ENCODE assay signal across 1 cellular context in genomic region chr19:40529093-40529954, GRCh38.
TF ChIP-seq lines count a peak whose summit lies in the region.

No MANE protein-coding gene starts in this region.

TF ChIP-seq in HEK293, 187 proteins besides CTCF, POLR2A, EP300 and RAD21 (continued from another document and continues in another):
- TF ChIP-seq ZNF777 (tag by site-specific recombination; IDR thresholded peaks at IDR 0.05; ENCODE audit: borderline replicate concordance) (peak; percentile 100), ZNF37A (tag by site-specific recombination; IDR thresholded peaks at IDR 0.05) (no peak), ZNF302 (tag by site-specific recombination; IDR thresholded peaks at IDR 0.05; ENCODE audit: low read depth) (no peak), ZNF610 (tag by site-specific recombination; IDR thresholded peaks at IDR 0.05; ENCODE audit: borderline replicate concordance) (no peak), KLF16 (tag by site-specific recombination; IDR thresholded peaks at IDR 0.05) (no peak), KLF17 (tag by site-specific recombination; IDR thresholded peaks at IDR 0.05) (peak; percentile 84), ZNF791 (tag by site-specific recombination; IDR thresholded peaks at IDR 0.05) (no peak), BCL11B (tag by site-specific recombination; IDR thresholded peaks at IDR 0.05; ENCODE audit: low read depth) (0 out of 2 replicates have a peak, but pooled peaks have one; percentile 52), GLIS1 (tag by site-specific recombination; IDR thresholded peaks at IDR 0.05) (peak; percentile 87), ZNF266 (tag by site-specific recombination; IDR thresholded peaks at IDR 0.05; ENCODE audit: low read depth) (no peak), YY1 (tag by site-specific recombination; IDR thresholded peaks at IDR 0.05) (no peak), REPIN1 (tag by site-specific recombination; IDR thresholded peaks at IDR 0.05; ENCODE audit: low read depth) (no peak; the same call in 1 of the 2 replicates), ZNF701 (tag by site-specific recombination; IDR thresholded peaks at IDR 0.05) (0 out of 2 replicates have a peak, but pooled peaks have one; percentile 13), ZNF121 (tag by site-specific recombination; IDR thresholded peaks at IDR 0.05) (no peak), ZNF658 (tag by site-specific recombination; IDR thresholded peaks at IDR 0.05) (no peak), ZNF404 (tag by site-specific recombination; IDR thresholded peaks at IDR 0.05) (no peak), ZNF324 (tag by site-specific recombination; IDR thresholded peaks at IDR 0.05) (no peak; the same call in 1 of the 2 replicates), REST (tag by site-specific recombination; IDR thresholded peaks at IDR 0.05) (no peak), ZNF248 (tag by site-specific recombination; IDR thresholded peaks at IDR 0.05) (no peak), ZXDB (tag by site-specific recombination; IDR thresholded peaks at IDR 0.05) (peak; percentile 92), ZNF660 (tag by site-specific recombination; IDR thresholded peaks at IDR 0.05) (peak; percentile 93), ZNF677 (tag by site-specific recombination; IDR thresholded peaks at IDR 0.05) (0 out of 2 replicates have a peak, but pooled peaks have one; percentile 26), ZNF24 (tag by site-specific recombination; IDR thresholded peaks at IDR 0.05) (peak; percentile 51; the same call in 1 of the 2 replicates), SCRT2 (tag by site-specific recombination; IDR thresholded peaks at IDR 0.05) (no peak), ZSCAN30 (tag by site-specific recombination; IDR thresholded peaks at IDR 0.05) (peak; percentile 95), OSR2 (tag by site-specific recombination; IDR thresholded peaks at IDR 0.05) (no peak), ZNF202 (tag by site-specific recombination; IDR thresholded peaks at IDR 0.05; ENCODE audit: borderline replicate concordance) (no peak), ZBTB17 (tag by site-specific recombination; IDR thresholded peaks at IDR 0.05) (peak; percentile 80), ZNF830 (tag by site-specific recombination; IDR thresholded peaks at IDR 0.05; ENCODE audit: low read depth) (no peak), ZNF837 (tag by site-specific recombination; IDR thresholded peaks at IDR 0.05) (no peak), ZNF311 (tag by site-specific recombination; IDR thresholded peaks at IDR 0.05; ENCODE audit: borderline replicate concordance) (no peak), ZBTB20 (tag by site-specific recombination; IDR thresholded peaks at IDR 0.05) (peak; percentile 80), ZNF621 (tag by site-specific recombination; IDR thresholded peaks at IDR 0.05) (no peak), ZBTB48 (tag by site-specific recombination; IDR thresholded peaks at IDR 0.05) (peak; percentile 99), ZBTB44 (tag by site-specific recombination; IDR thresholded peaks at IDR 0.05) (no peak), SALL2 (tag by site-specific recombination; IDR thresholded peaks at IDR 0.05; ENCODE audit: borderline replicate concordance) (no peak; the same call in 1 of the 2 replicates)
- TF ChIP-seq, protein P1, sequence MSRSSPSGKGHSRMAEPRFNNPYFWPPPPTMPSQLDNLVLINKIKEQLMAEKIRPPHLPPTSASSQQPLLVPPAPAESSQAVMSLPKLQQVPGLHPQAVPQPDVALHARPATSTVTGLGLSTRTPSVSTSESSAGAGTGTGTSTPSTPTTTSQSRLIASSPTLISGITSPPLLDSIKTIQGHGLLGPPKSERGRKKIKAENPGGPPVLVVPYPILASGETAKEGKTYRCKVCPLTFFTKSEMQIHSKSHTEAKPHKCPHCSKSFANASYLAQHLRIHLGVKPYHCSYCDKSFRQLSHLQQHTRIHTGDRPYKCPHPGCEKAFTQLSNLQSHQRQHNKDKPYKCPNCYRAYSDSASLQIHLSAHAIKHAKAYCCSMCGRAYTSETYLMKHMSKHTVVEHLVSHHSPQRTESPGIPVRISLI (tag by site-specific recombination; IDR thresholded peaks at IDR 0.05): no peak
- TF ChIP-seq, protein P2, sequence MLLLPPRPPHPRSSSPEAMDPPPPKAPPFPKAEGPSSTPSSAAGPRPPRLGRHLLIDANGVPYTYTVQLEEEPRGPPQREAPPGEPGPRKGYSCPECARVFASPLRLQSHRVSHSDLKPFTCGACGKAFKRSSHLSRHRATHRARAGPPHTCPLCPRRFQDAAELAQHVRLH (tag by site-specific recombination; IDR thresholded peaks at IDR 0.05): peak; percentile 2
- TF ChIP-seq, protein P3, sequence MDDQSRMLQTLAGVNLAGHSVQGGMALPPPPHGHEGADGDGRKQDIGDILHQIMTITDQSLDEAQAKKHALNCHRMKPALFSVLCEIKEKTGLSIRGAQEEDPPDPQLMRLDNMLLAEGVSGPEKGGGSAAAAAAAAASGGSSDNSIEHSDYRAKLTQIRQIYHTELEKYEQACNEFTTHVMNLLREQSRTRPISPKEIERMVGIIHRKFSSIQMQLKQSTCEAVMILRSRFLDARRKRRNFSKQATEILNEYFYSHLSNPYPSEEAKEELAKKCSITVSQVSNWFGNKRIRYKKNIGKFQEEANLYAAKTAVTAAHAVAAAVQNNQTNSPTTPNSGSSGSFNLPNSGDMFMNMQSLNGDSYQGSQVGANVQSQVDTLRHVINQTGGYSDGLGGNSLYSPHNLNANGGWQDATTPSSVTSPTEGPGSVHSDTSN (CRISPR knock-in tag; IDR thresholded peaks at IDR 0.05): peak; percentile 42; the same call in 1 of the 2 replicates
- TF ChIP-seq, protein P4, sequence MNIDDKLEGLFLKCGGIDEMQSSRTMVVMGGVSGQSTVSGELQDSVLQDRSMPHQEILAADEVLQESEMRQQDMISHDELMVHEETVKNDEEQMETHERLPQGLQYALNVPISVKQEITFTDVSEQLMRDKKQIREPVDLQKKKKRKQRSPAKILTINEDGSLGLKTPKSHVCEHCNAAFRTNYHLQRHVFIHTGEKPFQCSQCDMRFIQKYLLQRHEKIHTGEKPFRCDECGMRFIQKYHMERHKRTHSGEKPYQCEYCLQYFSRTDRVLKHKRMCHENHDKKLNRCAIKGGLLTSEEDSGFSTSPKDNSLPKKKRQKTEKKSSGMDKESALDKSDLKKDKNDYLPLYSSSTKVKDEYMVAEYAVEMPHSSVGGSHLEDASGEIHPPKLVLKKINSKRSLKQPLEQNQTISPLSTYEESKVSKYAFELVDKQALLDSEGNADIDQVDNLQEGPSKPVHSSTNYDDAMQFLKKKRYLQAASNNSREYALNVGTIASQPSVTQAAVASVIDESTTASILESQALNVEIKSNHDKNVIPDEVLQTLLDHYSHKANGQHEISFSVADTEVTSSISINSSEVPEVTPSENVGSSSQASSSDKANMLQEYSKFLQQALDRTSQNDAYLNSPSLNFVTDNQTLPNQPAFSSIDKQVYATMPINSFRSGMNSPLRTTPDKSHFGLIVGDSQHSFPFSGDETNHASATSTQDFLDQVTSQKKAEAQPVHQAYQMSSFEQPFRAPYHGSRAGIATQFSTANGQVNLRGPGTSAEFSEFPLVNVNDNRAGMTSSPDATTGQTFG (tag by site-specific recombination; IDR thresholded peaks at IDR 0.05; ENCODE audit: borderline replicate concordance): 0 out of 2 replicates have a peak, but pooled peaks have one; percentile 76
- TF ChIP-seq, protein P5, sequence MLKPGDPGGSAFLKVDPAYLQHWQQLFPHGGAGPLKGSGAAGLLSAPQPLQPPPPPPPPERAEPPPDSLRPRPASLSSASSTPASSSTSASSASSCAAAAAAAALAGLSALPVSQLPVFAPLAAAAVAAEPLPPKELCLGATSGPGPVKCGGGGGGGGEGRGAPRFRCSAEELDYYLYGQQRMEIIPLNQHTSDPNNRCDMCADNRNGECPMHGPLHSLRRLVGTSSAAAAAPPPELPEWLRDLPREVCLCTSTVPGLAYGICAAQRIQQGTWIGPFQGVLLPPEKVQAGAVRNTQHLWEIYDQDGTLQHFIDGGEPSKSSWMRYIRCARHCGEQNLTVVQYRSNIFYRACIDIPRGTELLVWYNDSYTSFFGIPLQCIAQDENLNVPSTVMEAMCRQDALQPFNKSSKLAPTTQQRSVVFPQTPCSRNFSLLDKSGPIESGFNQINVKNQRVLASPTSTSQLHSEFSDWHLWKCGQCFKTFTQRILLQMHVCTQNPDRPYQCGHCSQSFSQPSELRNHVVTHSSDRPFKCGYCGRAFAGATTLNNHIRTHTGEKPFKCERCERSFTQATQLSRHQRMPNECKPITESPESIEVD (tag by site-specific recombination; IDR thresholded peaks at IDR 0.05): no peak
- TF ChIP-seq, protein P6, sequence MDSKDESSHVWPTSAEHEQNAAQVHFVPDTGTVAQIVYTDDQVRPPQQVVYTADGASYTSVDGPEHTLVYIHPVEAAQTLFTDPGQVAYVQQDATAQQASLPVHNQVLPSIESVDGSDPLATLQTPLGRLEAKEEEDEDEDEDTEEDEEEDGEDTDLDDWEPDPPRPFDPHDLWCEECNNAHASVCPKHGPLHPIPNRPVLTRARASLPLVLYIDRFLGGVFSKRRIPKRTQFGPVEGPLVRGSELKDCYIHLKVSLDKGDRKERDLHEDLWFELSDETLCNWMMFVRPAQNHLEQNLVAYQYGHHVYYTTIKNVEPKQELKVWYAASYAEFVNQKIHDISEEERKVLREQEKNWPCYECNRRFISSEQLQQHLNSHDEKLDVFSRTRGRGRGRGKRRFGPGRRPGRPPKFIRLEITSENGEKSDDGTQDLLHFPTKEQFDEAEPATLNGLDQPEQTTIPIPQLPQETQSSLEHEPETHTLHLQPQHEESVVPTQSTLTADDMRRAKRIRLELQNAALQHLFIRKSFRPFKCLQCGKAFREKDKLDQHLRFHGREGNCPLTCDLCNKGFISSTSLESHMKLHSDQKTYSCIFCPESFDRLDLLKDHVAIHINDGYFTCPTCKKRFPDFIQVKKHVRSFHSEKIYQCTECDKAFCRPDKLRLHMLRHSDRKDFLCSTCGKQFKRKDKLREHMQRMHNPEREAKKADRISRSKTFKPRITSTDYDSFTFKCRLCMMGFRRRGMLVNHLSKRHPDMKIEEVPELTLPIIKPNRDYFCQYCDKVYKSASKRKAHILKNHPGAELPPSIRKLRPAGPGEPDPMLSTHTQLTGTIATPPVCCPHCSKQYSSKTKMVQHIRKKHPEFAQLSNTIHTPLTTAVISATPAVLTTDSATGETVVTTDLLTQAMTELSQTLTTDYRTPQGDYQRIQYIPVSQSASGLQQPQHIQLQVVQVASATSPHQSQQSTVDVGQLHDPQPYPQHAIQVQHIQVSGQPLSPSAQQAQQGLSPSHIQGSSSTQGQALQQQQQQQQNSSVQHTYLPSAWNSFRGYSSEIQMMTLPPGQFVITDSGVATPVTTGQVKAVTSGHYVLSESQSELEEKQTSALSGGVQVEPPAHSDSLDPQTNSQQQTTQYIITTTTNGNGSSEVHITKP (tag by site-specific recombination; IDR thresholded peaks at IDR 0.05): peak; percentile 100
- TF ChIP-seq, protein P7, sequence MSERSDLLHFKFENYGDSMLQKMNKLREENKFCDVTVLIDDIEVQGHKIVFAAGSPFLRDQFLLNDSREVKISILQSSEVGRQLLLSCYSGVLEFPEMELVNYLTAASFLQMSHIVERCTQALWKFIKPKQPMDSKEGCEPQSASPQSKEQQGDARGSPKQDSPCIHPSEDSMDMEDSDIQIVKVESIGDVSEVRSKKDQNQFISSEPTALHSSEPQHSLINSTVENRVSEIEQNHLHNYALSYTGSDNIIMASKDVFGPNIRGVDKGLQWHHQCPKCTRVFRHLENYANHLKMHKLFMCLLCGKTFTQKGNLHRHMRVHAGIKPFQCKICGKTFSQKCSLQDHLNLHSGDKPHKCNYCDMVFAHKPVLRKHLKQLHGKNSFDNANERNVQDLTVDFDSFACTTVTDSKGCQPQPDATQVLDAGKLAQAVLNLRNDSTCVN (tag by site-specific recombination; optimal IDR thresholded peaks at IDR 0.05): peak; percentile 98
